Comparison of ENCODE assay signal across 22 cellular contexts in the genomic region with DNA sequence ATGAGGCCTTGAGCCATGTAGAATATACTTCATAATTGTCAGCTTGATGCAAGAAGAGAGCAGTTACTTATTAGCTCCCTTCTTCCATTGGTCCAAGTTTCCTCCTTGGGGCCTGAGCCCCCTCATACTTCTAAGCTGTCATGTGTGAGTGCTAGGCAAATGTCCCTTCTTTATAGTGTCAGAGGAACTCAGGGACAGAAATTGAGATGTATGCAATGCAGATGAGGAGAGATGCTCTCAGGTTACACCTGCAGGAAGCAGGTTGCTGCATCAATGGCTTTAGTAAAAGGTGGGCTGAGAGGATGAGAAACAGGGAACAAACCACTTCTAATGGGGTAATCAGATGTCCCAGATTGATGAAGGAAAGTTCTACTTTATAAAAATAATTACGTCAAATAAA.
"Had no signal": no experiment of that assay in that cellular context is flagged by ENCODE, and none has a peak within 500 bp of the region (broad histone marks: within the 10 kb centered on the region; RNA-seq: fewer than 3 reads in every experiment).

No MANE protein-coding gene starts in this region.

- H3K4me3 ChIP-seq: esophagus squamous epithelium, gastroesophageal sphincter, spleen, testis, tibial nerve, upper lobe of right lung, vagina had no signal

- H3K4me3 Mint-ChIP-seq: naive thymus-derived CD4-positive, alpha-beta T cell; stimulated activated memory B cell treated with anti-CD40 and anti-IgM and Interleukin-4, amounts not matched to agents 10 μg/mL and 1 μg/mL and 100 μg/mL, for 72 hours; stimulated activated naive CD8-positive, alpha-beta T cell treated with anti-CD3 and anti-CD28 coated beads, Interleukin-15, Interleukin-2, amounts not matched to agents 100 ng/mL and 50 ng/mL, for 24 hours had no signal

- DNase-seq: dermis blood vessel endothelial cell; esophagus squamous epithelium; foreskin fibroblast; glutamatergic neuron; kidney; left cardiac atrium; left ventricle myocardium superior; naive thymus-derived CD4-positive, alpha-beta T cell; posterior cingulate gyrus; spleen; stimulated activated CD4-positive, alpha-beta T cell treated with anti-CD3 and anti-CD28 coated beads, Interleukin-15, amount 100 ng/mL, for 24 hours; stimulated activated CD4-positive, alpha-beta T cell treated with anti-CD3 and anti-CD28 coated beads, Interleukin-1b, Interleukin-23, amount 100 ng/mL, for 48 hours; stimulated activated CD4-positive, alpha-beta T cell treated with anti-CD3 and anti-CD28 coated beads, Interleukin-4, amount 100 ng/mL, for 24 hours; testis; upper lobe of right lung had no signal

- ATAC-seq: gastroesophageal sphincter; left cardiac atrium; left ventricle myocardium superior; naive thymus-derived CD4-positive, alpha-beta T cell; sciatic nerve; stimulated activated memory B cell treated with anti-CD40 and anti-IgM and Interleukin-4, amounts not matched to agents 10 μg/mL and 1 μg/mL and 100 μg/mL, for 72 hours; upper lobe of right lung had no signal

- H3K27ac ChIP-seq: esophagus squamous epithelium, gastroesophageal sphincter, neutrophil, spleen, testis, tibial nerve, upper lobe of right lung, vagina had no signal

- H3K4me1 ChIP-seq: esophagus squamous epithelium, gastroesophageal sphincter, spleen, testis, tibial nerve, upper lobe of right lung, vagina had no signal

- H3K36me3 ChIP-seq: esophagus squamous epithelium, gastroesophageal sphincter, neutrophil, spleen, tibial nerve, upper lobe of right lung, vagina had no signal

- H3K27me3 Mint-ChIP-seq: stimulated activated memory B cell treated with anti-CD40 and anti-IgM and Interleukin-4, amounts not matched to agents 10 μg/mL and 1 μg/mL and 100 μg/mL, for 72 hours had no signal

- H3K9me3 ChIP-seq: esophagus squamous epithelium, gastroesophageal sphincter, neutrophil, spleen, testis, tibial nerve, upper lobe of right lung, vagina had no signal

- H3K4me1 Mint-ChIP-seq: naive thymus-derived CD4-positive, alpha-beta T cell; stimulated activated memory B cell treated with anti-CD40 and anti-IgM and Interleukin-4, amounts not matched to agents 10 μg/mL and 1 μg/mL and 100 μg/mL, for 72 hours had no signal

- H3K27me3 ChIP-seq: gastroesophageal sphincter, spleen, testis, tibial nerve, upper lobe of right lung, vagina had no signal

- H3K36me3 Mint-ChIP-seq: naive thymus-derived CD4-positive, alpha-beta T cell; stimulated activated memory B cell treated with anti-CD40 and anti-IgM and Interleukin-4, amounts not matched to agents 10 μg/mL and 1 μg/mL and 100 μg/mL, for 72 hours had no signal

- H3K27ac Mint-ChIP-seq: naive thymus-derived CD4-positive, alpha-beta T cell; stimulated activated memory B cell treated with anti-CD40 and anti-IgM and Interleukin-4, amounts not matched to agents 10 μg/mL and 1 μg/mL and 100 μg/mL, for 72 hours; stimulated activated naive CD8-positive, alpha-beta T cell treated with anti-CD3 and anti-CD28 coated beads, Interleukin-15, Interleukin-2, amounts not matched to agents 100 ng/mL and 50 ng/mL, for 24 hours had no signal

- H3K9me3 Mint-ChIP-seq: naive thymus-derived CD4-positive, alpha-beta T cell; stimulated activated memory B cell treated with anti-CD40 and anti-IgM and Interleukin-4, amounts not matched to agents 10 μg/mL and 1 μg/mL and 100 μg/mL, for 72 hours; stimulated activated naive CD8-positive, alpha-beta T cell treated with anti-CD3 and anti-CD28 coated beads, Interleukin-15, Interleukin-2, amounts not matched to agents 100 ng/mL and 50 ng/mL, for 24 hours had no signal
